11 cellular contexts compared by ENCODE assay signal in the genomic region with DNA sequence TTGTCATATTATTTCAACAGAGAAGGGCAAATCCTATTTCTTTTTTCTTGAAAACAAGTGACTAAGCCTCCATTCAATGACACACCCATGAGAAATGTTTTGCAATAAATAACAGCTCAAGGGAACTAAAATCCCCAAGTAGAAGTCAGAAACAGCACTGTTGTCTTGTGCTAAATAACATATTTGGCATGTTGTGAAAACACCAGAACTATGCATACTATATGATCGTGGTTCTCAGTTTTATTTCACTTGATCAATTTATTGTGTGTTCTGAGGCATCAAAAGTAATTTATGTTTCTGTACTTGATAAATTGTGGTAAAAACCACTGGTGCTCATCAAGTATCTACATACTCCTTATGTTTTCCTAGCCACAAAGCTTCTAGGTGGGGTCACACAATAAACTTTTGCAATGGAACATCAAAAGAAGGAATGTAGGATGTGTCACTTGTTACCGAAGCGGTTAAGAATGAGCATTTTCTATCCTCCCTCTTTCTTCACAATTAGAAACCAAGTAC.
A peak's percentile ranks its signal among the peaks of the same experiment; 100 is the strongest.
DNase-seq lines count a peak whose midpoint lies in the region; ATAC-seq and TF ChIP-seq lines count a peak whose summit lies in the region.
"Had no signal": no experiment of that assay in that cellular context is flagged by ENCODE, and none has a peak within 500 bp of the region (broad histone marks: within the 10 kb centered on the region; RNA-seq: fewer than 3 reads in every experiment).

No MANE protein-coding gene starts in this region.

- no peak overlapping the region for H3K4me3 Mint-ChIP-seq in activated naive CD4-positive, alpha-beta T cell treated with anti-CD3 and anti-CD28 coated beads, Interleukin-2, amount 50 U/mL, for 24 hours
- H3K4me3 Mint-ChIP-seq in activated naive CD4-positive, alpha-beta T cell treated with anti-CD3 and anti-CD28 coated beads, Interleukin-2, amount 10 ng/mL, durations not matched to agents 7 days and 5 days: no peak overlapping the region
- H3K4me3 Mint-ChIP-seq: naive B cell had no signal

- TF ChIP-seq CTCF in fibroblast of mammary gland (conservative IDR thresholded peaks at IDR 0.05; ENCODE audit: control insufficient read depth, insufficient read depth, low read depth, low read length): no peak

- no peaks in the 10 kb centered on the region for H3K36me3 Mint-ChIP-seq in activated naive CD4-positive, alpha-beta T cell treated with anti-CD3 and anti-CD28 coated beads, Interleukin-2, amount 50 U/mL, for 24 hours
- no peaks in the 10 kb centered on the region for H3K36me3 Mint-ChIP-seq in activated naive CD4-positive, alpha-beta T cell treated with anti-CD3 and anti-CD28 coated beads, Interleukin-2, amount 10 ng/mL, durations not matched to agents 7 days and 5 days
- H3K36me3 Mint-ChIP-seq: naive B cell had no signal

- H3K9me3 Mint-ChIP-seq in activated naive CD4-positive, alpha-beta T cell treated with anti-CD3 and anti-CD28 coated beads, Interleukin-2, amount 50 U/mL, for 24 hours: no peaks in the 10 kb centered on the region
- H3K9me3 Mint-ChIP-seq in activated naive CD4-positive, alpha-beta T cell treated with anti-CD3 and anti-CD28 coated beads, Interleukin-2, amount 10 ng/mL, durations not matched to agents 7 days and 5 days: no peaks in the 10 kb centered on the region
- H3K9me3 Mint-ChIP-seq: naive B cell had no signal

- H3K4me3 ChIP-seq in fibroblast of mammary gland (ENCODE audit: control insufficient read depth, low read depth, low read length): no peak overlapping the region

- CTCF ChIA-PET in activated naive CD4-positive, alpha-beta T cell treated with anti-CD3 and anti-CD28 coated beads, Interleukin-2, amount 10 ng/mL, durations not matched to agents 7 days and 5 days (lab: Charles Lee): no interaction called here

- DNase-seq in activated naive CD4-positive, alpha-beta T cell treated with anti-CD3 and anti-CD28 coated beads, Interleukin-2, amount 10 ng/mL, durations not matched to agents 7 days and 5 days: no peak
- peak; percentile 41 for DNase-seq in RKO (ENCODE audit: low spot score)
- DNase-seq in fibroblast of mammary gland (ENCODE audit: low read depth): peak; percentile 95
- peak; percentile 72 for DNase-seq in stromal cell of bone marrow (ENCODE audit: low read depth)
- no peak for DNase-seq in DMS153 treated with DMSO at 0.1 percent for 48 hours (lab: John Stamatoyannopoulos, UW; ENCODE audit: unreplicated experiment)
- DNase-seq in germinal center (ENCODE audit: low spot score): no peak
- DNase-seq: KG1, naive B cell, NCI-H510A had no signal

- peak overlapping the region; percentile 24 for H3K27ac Mint-ChIP-seq in activated naive CD4-positive, alpha-beta T cell treated with anti-CD3 and anti-CD28 coated beads, Interleukin-2, amount 50 U/mL, for 24 hours
- H3K27ac Mint-ChIP-seq in activated naive CD4-positive, alpha-beta T cell treated with anti-CD3 and anti-CD28 coated beads, Interleukin-2, amount 10 ng/mL, durations not matched to agents 7 days and 5 days: no peak overlapping the region
- H3K27ac Mint-ChIP-seq: naive B cell had no signal

- no peak for ATAC-seq in GM21825 (IDR thresholded peaks at IDR 0.05; ENCODE audit: unreplicated experiment)

- H3K27me3 Mint-ChIP-seq in activated naive CD4-positive, alpha-beta T cell treated with anti-CD3 and anti-CD28 coated beads, Interleukin-2, amount 50 U/mL, for 24 hours: no peaks in the 10 kb centered on the region
- no peaks in the 10 kb centered on the region for H3K27me3 Mint-ChIP-seq in activated naive CD4-positive, alpha-beta T cell treated with anti-CD3 and anti-CD28 coated beads, Interleukin-2, amount 10 ng/mL, durations not matched to agents 7 days and 5 days
- H3K27me3 Mint-ChIP-seq: naive B cell had no signal

- H3K4me1 Mint-ChIP-seq in activated naive CD4-positive, alpha-beta T cell treated with anti-CD3 and anti-CD28 coated beads, Interleukin-2, amount 50 U/mL, for 24 hours: no peaks in the 10 kb centered on the region
- H3K4me1 Mint-ChIP-seq in activated naive CD4-positive, alpha-beta T cell treated with anti-CD3 and anti-CD28 coated beads, Interleukin-2, amount 10 ng/mL, durations not matched to agents 7 days and 5 days: no peaks in the 10 kb centered on the region
- H3K4me1 Mint-ChIP-seq: naive B cell had no signal

Comparison
In these comparisons a context has a peak if more than half of its experiments do, and no peak if none do; other contexts are left out.
1. DNase-seq: peak in RKO (single experiment), fibroblast of mammary gland (single experiment) and stromal cell of bone marrow (single experiment); none in activated naive CD4-positive, alpha-beta T cell treated with anti-CD3 and anti-CD28 coated beads, Interleukin-2, amount 10 ng/mL, durations not matched to agents 7 days and 5 days (single experiment), DMS153 treated with DMSO at 0.1 percent for 48 hours (single experiment) and germinal center (single experiment).